Comparison of ENCODE assay signal across 11 cellular contexts in genomic region chrX:38099688-38100087, GRCh38.
"Had no signal": no experiment of that assay in that cellular context is flagged by ENCODE, and none has a peak within 500 bp of the region (broad histone marks: within the 10 kb centered on the region; RNA-seq: fewer than 3 reads in every experiment).

No MANE protein-coding gene starts in this region.

- H3K9me3 Mint-ChIP-seq: GM23338, HFFc6 had no signal

- H3K4me3 ChIP-seq: GM23248, GM23338, HAP-1 had no signal

- FAIRE-seq: H1, H54 had no signal

- H3K27ac ChIP-seq: GM23248 had no signal

- H2AFZ ChIP-seq: GM23248, GM23338 had no signal

- H3K4me1 Mint-ChIP-seq: GM23338, H9 had no signal

- H3K9ac ChIP-seq: GM23248 had no signal

- H3K4me2 ChIP-seq: GM23338 had no signal

- H3K27ac Mint-ChIP-seq: GM23338, H9, HFFc6 had no signal

- H3K9me3 ChIP-seq: HAP-1 had no signal

- H3K4me1 ChIP-seq: HAP-1 had no signal

- DNase-seq: GM23248, GOT3, H7, H9, HCEC 1CT, HFFc6 had no signal

- H3K4me3 Mint-ChIP-seq: GM23338, H9, HFFc6 had no signal

- ATAC-seq: GM23338, HCT116 had no signal

- H3K36me3 ChIP-seq: HAP-1 had no signal
